Comparison of ENCODE assay signal across 1 cellular context in genomic region chr16:49621240-49622083, GRCh38.
TF ChIP-seq lines count a peak whose summit lies in the region.

No MANE protein-coding gene starts in this region.

TF ChIP-seq in HEK293, 187 proteins besides CTCF, POLR2A, EP300 and RAD21 (continued from another document):
- TF ChIP-seq SETDB1 (IDR thresholded peaks at IDR 0.05; ENCODE audit: insufficient read length, low read length) (no peak), ZFP69B (tag by site-specific recombination; IDR thresholded peaks at IDR 0.05) (no peak), ZNF639 (tag by site-specific recombination; IDR thresholded peaks at IDR 0.05) (no peak), GLIS1 (tag by site-specific recombination; IDR thresholded peaks at IDR 0.05) (peak; percentile 84), PBX3 (CRISPR knock-in tag; IDR thresholded peaks at IDR 0.05) (no peak), ZNF398 (tag by site-specific recombination; IDR thresholded peaks at IDR 0.05) (no peak; the same call in 1 of the 2 replicates), ZNF16 (tag by site-specific recombination; IDR thresholded peaks at IDR 0.05; ENCODE audit: low read depth) (peak; percentile 68; the same call in 1 of the 2 replicates), ZNF654 (tag by site-specific recombination; IDR thresholded peaks at IDR 0.05; ENCODE audit: low read depth) (no peak), ZNF701 (tag by site-specific recombination; IDR thresholded peaks at IDR 0.05) (no peak)
